ENCODE assay signal across 23 cellular contexts in genomic region chr1:234900601-234901000, GRCh38.
DNase-seq lines count a peak whose midpoint lies in the region; ATAC-seq, FAIRE-seq and TF ChIP-seq lines count a peak whose summit lies in the region.
"Had no signal": no experiment of that assay in that cellular context is flagged by ENCODE, and none has a peak within 500 bp of the region (broad histone marks: within the 10 kb centered on the region; RNA-seq: fewer than 3 reads in every experiment).

No MANE protein-coding gene starts in this region.

- H3K4me2 ChIP-seq in HepG2 (ENCODE audit: low read depth, low read length) (no peak overlapping the region), GM23248 (ENCODE audit: unreplicated experiment) (no peak overlapping the region)
- H3K4me2 ChIP-seq: A549 had no signal

- intact Hi-C loops in right cardiac atrium (cut with DNase I), result no loop called here
- intact Hi-C loops in Right ventricle myocardium inferior (cut with DNase I), result no loop called here
- intact Hi-C loops in HepG2 (cut with micrococcal nuclease; ENCODE audit: unreplicated experiment), result no loop called here
- intact Hi-C loops in sigmoid colon (cut with DNase I), result no loop called here

- H3K27ac ChIP-seq in right cardiac atrium (ENCODE audit: low read length) (peak overlapping the region; percentile 8), HepG2 (ENCODE audit: extremely low read length, insufficient read depth, low read length) (no peak overlapping the region), sigmoid colon (no peak overlapping the region), GM23248 (no peak overlapping the region)
- H3K27ac ChIP-seq: Peyer's patch, SJSA1 had no signal

- no peaks in the 10 kb centered on the region for H3F3A ChIP-seq in GM23248 (ENCODE audit: insufficient read depth)

- H3K79me2 ChIP-seq in HepG2 (ENCODE audit: insufficient read depth, low read length) (no peaks in the 10 kb centered on the region), GM23248 (ENCODE audit: insufficient read depth) (no peaks in the 10 kb centered on the region)

- no peak for TF ChIP-seq CTCF in HepG2 (CRISPR knock-in tag; IDR thresholded peaks at IDR 0.05)
- TF ChIP-seq CTCF in sigmoid colon (IDR thresholded peaks at IDR 0.05), result no peak

- no peaks in the 10 kb centered on the region for H3K9me2 ChIP-seq in GM23248 (ENCODE audit: insufficient read depth)

- H2AFZ ChIP-seq in HepG2 (ENCODE audit: low read length) (no peak overlapping the region), GM23248 (no peak overlapping the region)

- TF ChIP-seq EP300 in HepG2 (IDR thresholded peaks at IDR 0.05; ENCODE audit: low read depth in 2 of 2, low read length in 2 of 2) (no peak), HepG2 (CRISPR knock-in tag; IDR thresholded peaks at IDR 0.05; ENCODE audit: borderline replicate concordance) (no peak), sigmoid colon (IDR thresholded peaks at IDR 0.05) (no peak)

- CTCF ChIA-PET in HepG2 (lab: Yijun Ruan, JAX; ENCODE audit: low intra/inter-chr PET ratio, low total read pairs), result no interaction called here

- H3K36me3 ChIP-seq in HepG2 (replicated peaks in 1 of 2; ENCODE audit: control insufficient read depth in 1 of 2, insufficient read depth in 2 of 2, low read length in 2 of 2) (no peaks in the 10 kb centered on the region), sigmoid colon (no peaks in the 10 kb centered on the region), GM23248 (ENCODE audit: low read depth) (no peaks in the 10 kb centered on the region)
- H3K36me3 ChIP-seq: Peyer's patch, SJSA1 had no signal

- in situ Hi-C loops in HepG2 (cut with HindIII; ENCODE audit: extremely low pct_ligation_motif_present, low pct_unique_long_range_greater_than_20kb) (no loop called here), GM23248 (cut with MboI) (no loop called here)

- H4K20me1 ChIP-seq in HepG2 (ENCODE audit: insufficient read depth, low read length) (no peaks in the 10 kb centered on the region), GM23248 (ENCODE audit: insufficient read depth) (no peaks in the 10 kb centered on the region)

- H3K4me1 ChIP-seq in right cardiac atrium (ENCODE audit: control insufficient read depth, insufficient read depth, low read length) (peaks cover 10% of the 10 kb centered on the region), HepG2 (ENCODE audit: insufficient read depth, low read length) (peaks cover 44% of the 10 kb centered on the region), sigmoid colon (peaks cover 0 to 19% (median 10%) of the 10 kb centered on the region in 4 donors), GM23248 (ENCODE audit: insufficient read depth) (peaks cover 7% of the 10 kb centered on the region)

- no peak for ATAC-seq in right cardiac atrium
- ATAC-seq in Right ventricle myocardium inferior, result no peak
- ATAC-seq in HepG2, result peak; percentile 29; the same call in 2 of the 3 replicates
- ATAC-seq in GM21717 (IDR thresholded peaks at IDR 0.05; ENCODE audit: unreplicated experiment), result no peak

- TF ChIP-seq POLR2A in HepG2 (IDR thresholded peaks at IDR 0.05; ENCODE audit: insufficient read depth in 1 of 2, low read depth in 2 of 2, low read length in 2 of 2) (no peak), sigmoid colon (IDR thresholded peaks at IDR 0.05) (no peak)

- DNase-seq in right cardiac atrium, result no peak
- no peak for DNase-seq in Right ventricle myocardium inferior (ENCODE audit: missing footprints)
- DNase-seq in HepG2 (ENCODE audit: low spot score), result no peak
- peak; percentile 36 for DNase-seq in sigmoid colon
- DNase-seq in GM23248, result no peak
- DNase-seq in stimulated activated CD4-positive, alpha-beta T cell treated with anti-CD3 and anti-CD28 coated beads, Interleukin-2, amount 100 ng/mL, for 24 hours, result no peak
- DNase-seq: DMS53; GDM1; H9; HFFc6; KBM-7; NCI-H1092 treated with DMSO at 0.1 percent for 48 hours; NCI-H146; NCI-H2029; NCI-H345; NCI-H524; NCI-H774; NK-92 treated with Interleukin-12 subunit alpha and Interleukin-12 subunit beta, amount 100 ng/mL, for 24 hours had no signal

- TF ChIP-seq RAD21 in HepG2 (CRISPR knock-in tag; IDR thresholded peaks at IDR 0.05), result no peak

- no peaks in the 10 kb centered on the region for H3K27me3 ChIP-seq in right cardiac atrium (ENCODE audit: control insufficient read depth, insufficient read depth)
- H3K27me3 ChIP-seq in HepG2 (ENCODE audit: control insufficient read depth in 1 of 2, insufficient read depth in 2 of 2, low read length in 2 of 2), result no peaks in the 10 kb centered on the region
- no peaks in the 10 kb centered on the region for H3K27me3 ChIP-seq in sigmoid colon
- H3K27me3 ChIP-seq in GM23248 (replicated peaks; ENCODE audit: insufficient read depth), result no peaks in the 10 kb centered on the region
- H3K27me3 ChIP-seq: Peyer's patch, SJSA1 had no signal

- no TSS peak for BruUV-seq in HepG2 (replicated peaks; lab: Mats Ljungman, UMichigan)

- H3K4me3 ChIP-seq in right cardiac atrium (ENCODE audit: low read length), result no peak overlapping the region
- H3K4me3 ChIP-seq in HepG2 (replicated peaks in 1 of 3; ENCODE audit: insufficient read depth in 1 of 3, low read depth in 2 of 3, low read length in 3 of 3), result no peak overlapping the region
- H3K4me3 ChIP-seq in sigmoid colon, result no peak overlapping the region
- no peak overlapping the region for H3K4me3 ChIP-seq in GM23248
- H3K4me3 ChIP-seq: A549, Peyer's patch, SJSA1 had no signal

- POLR2A ChIA-PET in HepG2 (lab: Yijun Ruan, JAX), result interaction anchor here (2.3 kb wide), 1 partner anchor 25 kb away, joined by 8 read pairs; no protein-coding TSS in a partner anchor

- no peak overlapping the region for H3K9ac ChIP-seq in HepG2 (ENCODE audit: insufficient read depth, low read depth, low read length)
- H3K9ac ChIP-seq in GM23248, result no peak overlapping the region

- FAIRE-seq in HepG2 (lab: Jason Lieb, UNC), result no peak
- FAIRE-seq: A549, GM18507 had no signal

- no peaks in the 10 kb centered on the region for H3K9me3 ChIP-seq in right cardiac atrium (ENCODE audit: control insufficient read depth, low read length)
- no peaks in the 10 kb centered on the region for H3K9me3 ChIP-seq in HepG2 (ENCODE audit: low read length)
- no peaks in the 10 kb centered on the region for H3K9me3 ChIP-seq in sigmoid colon
- H3K9me3 ChIP-seq in GM23248 (ENCODE audit: low read depth), result no peaks in the 10 kb centered on the region
- H3K9me3 ChIP-seq: A549, Peyer's patch, SJSA1 had no signal

- WGBS in right cardiac atrium, result 78% methylated on average over 3 of the region's 3 CpGs
- WGBS in HepG2 (ENCODE audit: low lambda C conversion rate), result 73% methylated on average over 2 of the region's 3 CpGs
- WGBS in sigmoid colon, 2 donors, result 90 to 99% methylated on average over 3 of the region's 3 CpGs
- WGBS in GM23248 (ENCODE audit: low coverage in 1 of 2, low lambda C conversion rate in 2 of 2, missing lambda C conversion rate in 2 of 2), 2 experiments, result 68 to 82% methylated on average over 3 of the region's 3 CpGs

TF ChIP-seq in HepG2, 621 proteins besides CTCF, POLR2A, EP300 and RAD21 (continues in another document):
- TF ChIP-seq PAXIP1 (CRISPR knock-in tag; conservative IDR thresholded peaks at IDR 0.05) (no peak), ZNF7 (CRISPR knock-in tag; IDR thresholded peaks at IDR 0.05) (no peak), RNF219 (CRISPR knock-in tag; IDR thresholded peaks at IDR 0.05) (no peak), ZNF891 (CRISPR knock-in tag; IDR thresholded peaks at IDR 0.05) (no peak), CHD4 (IDR thresholded peaks at IDR 0.05; ENCODE audit: borderline replicate concordance, low read length) (no peak), THAP8 (CRISPR knock-in tag; IDR thresholded peaks at IDR 0.05; ENCODE audit: borderline replicate concordance) (no peak)
